In the genomic region with DNA sequence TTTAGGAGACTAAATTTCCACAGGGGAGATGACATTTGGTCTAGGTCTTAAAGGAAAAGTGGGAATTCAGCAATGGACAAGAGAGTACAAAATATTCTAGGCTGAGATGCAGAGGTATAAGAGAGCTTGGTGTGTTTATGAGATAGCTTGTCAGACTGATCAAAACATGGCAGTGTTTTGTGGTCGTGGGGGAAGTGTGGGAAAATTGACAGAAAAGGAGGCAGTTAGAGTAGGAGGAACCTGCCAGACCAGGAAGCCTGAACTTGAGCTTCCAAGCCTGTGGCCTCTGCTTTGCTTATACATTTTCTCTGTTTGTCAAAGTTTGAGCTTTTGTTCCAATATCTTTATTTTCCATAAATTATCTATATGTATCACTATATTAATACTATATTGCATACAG, we compare ENCODE assay signal across 33 cellular contexts.
"Had no signal": no experiment of that assay in that cellular context is flagged by ENCODE, and none has a peak within 500 bp of the region (broad histone marks: within the 10 kb centered on the region; RNA-seq: fewer than 3 reads in every experiment).

No MANE protein-coding gene starts in this region.

- H3K4me3 Mint-ChIP-seq: activated CD4-positive, alpha-beta memory T cell treated with anti-CD3 and anti-CD28 coated beads, Interleukin-2, amount 10 ng/mL, durations not matched to agents 7 days and 5 days; activated CD8-positive, alpha-beta memory T cell treated with anti-CD3 and anti-CD28 coated beads, Interleukin-2, amount 10 ng/mL, durations not matched to agents 7 days and 5 days; activated naive CD4-positive, alpha-beta T cell treated with anti-CD3 and anti-CD28 coated beads, Interleukin-2, amount 10 ng/mL, durations not matched to agents 7 days and 5 days; activated naive CD8-positive, alpha-beta T cell; activated naive CD8-positive, alpha-beta T cell treated with anti-CD3 and anti-CD28 coated beads, Interleukin-2, amount 50 U/mL, for 24 hours; brain had no signal

- H3K9me3 Mint-ChIP-seq: activated CD4-positive, alpha-beta memory T cell treated with anti-CD3 and anti-CD28 coated beads, Interleukin-2, amount 10 ng/mL, durations not matched to agents 7 days and 5 days; activated naive CD4-positive, alpha-beta T cell treated with anti-CD3 and anti-CD28 coated beads, Interleukin-2, amount 10 ng/mL, durations not matched to agents 7 days and 5 days had no signal

- H3K36me3 ChIP-seq: SJCRH30, WERI-Rb-1 had no signal

- DNase-seq: activated CD4-positive, alpha-beta memory T cell treated with anti-CD3 and anti-CD28 coated beads, Interleukin-2, amount 10 ng/mL, durations not matched to agents 7 days and 5 days; activated CD4-positive, alpha-beta T cell treated with anti-CD3 and anti-CD28 coated beads for 1 hour; activated CD4-positive, alpha-beta T cell treated with anti-CD3 and anti-CD28 coated beads for 48 hours; activated CD4-positive, CD25-positive, alpha-beta regulatory T cell; activated CD8-positive, alpha-beta memory T cell treated with anti-CD3 and anti-CD28 coated beads for 24 hours; activated CD8-positive, alpha-beta memory T cell treated with anti-CD3 and anti-CD28 coated beads, Interleukin-2, amount 10 ng/mL, durations not matched to agents 7 days and 5 days; activated CD8-positive, alpha-beta memory T cell treated with anti-CD3 and anti-CD28 coated beads, Interleukin-2, amount 50 U/mL, for 48 hours; activated effector memory CD4-positive, alpha-beta T cell treated with Interleukin-2 at 50 U/mL for 16 hours; activated naive CD4-positive, alpha-beta T cell treated with anti-CD3 and anti-CD28 coated beads, Interleukin-2, amount 10 ng/mL, durations not matched to agents 7 days and 5 days; activated naive CD8-positive, alpha-beta T cell treated with anti-CD3 and anti-CD28 coated beads, Interleukin-2, amount 50 U/mL, for 24 hours; activated T-cell treated with anti-CD3 and anti-CD28 coated beads, Interleukin-2, amount 50 U/mL, for 48 hours; anterior cingulate cortex; caudate nucleus; MM.1S; MV-4-11; NCI-H1092; NCI-H1417; NCI-H146; NCI-H187; NCI-H2029 treated with DMSO at 0.1 percent for 48 hours; NCI-H2107; NCI-H2171; NCI-H510A; NCI-H526; NCI-H748 treated with DMSO at 0.1 percent for 48 hours; SHP77; SJCRH30; T1000; WERI-Rb-1 had no signal

- H3K27ac Mint-ChIP-seq: activated CD4-positive, alpha-beta memory T cell treated with anti-CD3 and anti-CD28 coated beads, Interleukin-2, amount 10 ng/mL, durations not matched to agents 7 days and 5 days; activated CD8-positive, alpha-beta memory T cell treated with anti-CD3 and anti-CD28 coated beads, Interleukin-2, amount 10 ng/mL, durations not matched to agents 7 days and 5 days; activated naive CD4-positive, alpha-beta T cell treated with anti-CD3 and anti-CD28 coated beads, Interleukin-2, amount 10 ng/mL, durations not matched to agents 7 days and 5 days; activated naive CD8-positive, alpha-beta T cell; activated naive CD8-positive, alpha-beta T cell treated with anti-CD3 and anti-CD28 coated beads, Interleukin-2, amount 50 U/mL, for 24 hours; brain had no signal

- H3K4me1 Mint-ChIP-seq: activated CD4-positive, alpha-beta memory T cell treated with anti-CD3 and anti-CD28 coated beads, Interleukin-2, amount 10 ng/mL, durations not matched to agents 7 days and 5 days; activated CD8-positive, alpha-beta memory T cell treated with anti-CD3 and anti-CD28 coated beads, Interleukin-2, amount 10 ng/mL, durations not matched to agents 7 days and 5 days; activated naive CD4-positive, alpha-beta T cell treated with anti-CD3 and anti-CD28 coated beads, Interleukin-2, amount 10 ng/mL, durations not matched to agents 7 days and 5 days; activated naive CD8-positive, alpha-beta T cell treated with anti-CD3 and anti-CD28 coated beads, Interleukin-2, amount 50 U/mL, for 24 hours; brain had no signal

- H3K36me3 Mint-ChIP-seq: activated CD8-positive, alpha-beta memory T cell treated with anti-CD3 and anti-CD28 coated beads, Interleukin-2, amount 10 ng/mL, durations not matched to agents 7 days and 5 days; activated naive CD4-positive, alpha-beta T cell treated with anti-CD3 and anti-CD28 coated beads, Interleukin-2, amount 10 ng/mL, durations not matched to agents 7 days and 5 days; activated naive CD8-positive, alpha-beta T cell; brain had no signal

- H3K9me3 ChIP-seq: SJCRH30 had no signal

- H3K27ac ChIP-seq: SJCRH30, SK-N-MC, WERI-Rb-1 had no signal

- H3K27me3 ChIP-seq: SJCRH30 had no signal

- ATAC-seq: activated CD8-positive, alpha-beta memory T cell treated with anti-CD3 and anti-CD28 coated beads, Interleukin-2, amount 10 ng/mL, durations not matched to agents 7 days and 5 days; activated naive CD8-positive, alpha-beta T cell treated with anti-CD3 and anti-CD28 coated beads, Interleukin-2, amount 50 U/mL, for 24 hours; Panc1 had no signal

- H3K4me3 ChIP-seq: SJCRH30, SK-N-MC had no signal
